ENCODE assay signal across 14 cellular contexts in the genomic region with DNA sequence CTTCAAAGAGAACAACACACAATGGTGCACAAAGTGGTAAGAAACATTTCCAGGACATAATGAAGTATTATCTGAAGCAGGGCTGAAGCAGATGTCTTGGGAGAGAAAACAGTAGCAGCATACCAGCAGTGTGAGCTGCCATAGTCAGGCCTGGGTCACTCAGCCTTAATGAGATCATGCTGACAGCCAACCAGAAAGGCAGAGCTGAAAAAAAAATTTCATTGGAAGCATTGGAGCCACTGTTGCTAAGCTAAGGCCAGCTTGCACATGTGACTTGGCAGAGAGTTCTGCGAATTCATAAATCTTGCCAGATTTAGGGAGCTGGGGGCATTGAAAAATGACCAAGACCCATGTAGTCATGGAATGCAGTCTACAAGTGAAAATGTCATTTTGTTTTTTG.
DNase-seq lines count a peak whose midpoint lies in the region; TF ChIP-seq lines count a peak whose summit lies in the region.
"Had no signal": no experiment of that assay in that cellular context is flagged by ENCODE, and none has a peak within 500 bp of the region (broad histone marks: within the 10 kb centered on the region; RNA-seq: fewer than 3 reads in every experiment).

No MANE protein-coding gene starts in this region.

- H3K27ac ChIP-seq in smooth muscle cell (ENCODE audit: low read depth) = peak overlapping the region; percentile 99
- no peak overlapping the region for H3K27ac ChIP-seq in CD8-positive, alpha-beta memory T cell (ENCODE audit: low read depth, low read length)
- H3K27ac ChIP-seq: body of pancreas, dorsolateral prefrontal cortex had no signal

- no peaks in the 10 kb centered on the region for H3K36me3 Mint-ChIP-seq in HFFc6 (ENCODE audit: low read depth)
- H3K36me3 Mint-ChIP-seq in CD8-positive, alpha-beta memory T cell = no peaks in the 10 kb centered on the region
- H3K36me3 Mint-ChIP-seq: CD8-positive, alpha-beta T cell had no signal

- peaks cover 21% of the 10 kb centered on the region for H3F3A ChIP-seq in smooth muscle cell (ENCODE audit: low read depth)

- H3K4me1 Mint-ChIP-seq in HFFc6 (ENCODE audit: low read depth) = no peaks in the 10 kb centered on the region; the same call in 1 of the 2 replicates
- no peaks in the 10 kb centered on the region for H3K4me1 Mint-ChIP-seq in CD8-positive, alpha-beta memory T cell
- H3K4me1 Mint-ChIP-seq: activated B cell treated with CpG ODN at 0.5 μM for 24 hours had no signal

- DNase-seq in HFFc6 (peak; percentile 76), T1000 (lab: John Stamatoyannopoulos, UW) (peak; percentile 37), iris pigment epithelial cell (ENCODE audit: low read depth) (peak; percentile 84), smooth muscle cell (lab: John Stamatoyannopoulos, UW; ENCODE audit: unreplicated experiment) (no peak)
- DNase-seq in CD8-positive, alpha-beta memory T cell = no peak
- no peak for DNase-seq in activated T-cell treated with anti-CD3 and anti-CD28 coated beads, Interleukin-2, amount 50 U/mL, for 1 hour
- DNase-seq in activated effector memory CD4-positive, alpha-beta T cell treated with Interleukin-2 at 50 U/mL for 16 hours = no peak
- DNase-seq: activated B cell treated with CpG ODN at 0.5 μM for 24 hours; activated gamma-delta T cell; body of pancreas; CD8-positive, alpha-beta T cell; dorsolateral prefrontal cortex; NCI-H1417 had no signal

- WGBS in smooth muscle cell (ENCODE audit: low lambda C conversion rate) = 63% methylated on average over 1 of the region's 1 CpG

- no peaks in the 10 kb centered on the region for H3K79me2 ChIP-seq in smooth muscle cell (ENCODE audit: low read depth)

- peaks cover 28% of the 10 kb centered on the region for H3K4me1 ChIP-seq in smooth muscle cell (ENCODE audit: low read depth)
- no peaks in the 10 kb centered on the region for H3K4me1 ChIP-seq in CD8-positive, alpha-beta memory T cell (ENCODE audit: insufficient read depth, low read length)
- H3K4me1 ChIP-seq: body of pancreas had no signal

- no peaks in the 10 kb centered on the region for H3K27me3 Mint-ChIP-seq in HFFc6 (ENCODE audit: insufficient read depth)
- H3K27me3 Mint-ChIP-seq in CD8-positive, alpha-beta memory T cell = no peaks in the 10 kb centered on the region
- H3K27me3 Mint-ChIP-seq: activated B cell treated with CpG ODN at 0.5 μM for 24 hours had no signal

- peak overlapping the region; percentile 89 for H3K27ac Mint-ChIP-seq in HFFc6
- no peak overlapping the region for H3K27ac Mint-ChIP-seq in CD8-positive, alpha-beta memory T cell
- H3K27ac Mint-ChIP-seq: activated B cell treated with CpG ODN at 0.5 μM for 24 hours; CD8-positive, alpha-beta T cell had no signal

- no peaks in the 10 kb centered on the region for H3K27me3 ChIP-seq in smooth muscle cell (ENCODE audit: low read depth)
- no peaks in the 10 kb centered on the region for H3K27me3 ChIP-seq in CD8-positive, alpha-beta memory T cell (ENCODE audit: insufficient read depth, low read length, poor library complexity, severe bottlenecking)
- H3K27me3 ChIP-seq: body of pancreas, dorsolateral prefrontal cortex had no signal

- no peaks in the 10 kb centered on the region for H4K20me1 ChIP-seq in smooth muscle cell (ENCODE audit: low read depth)

- POLR2A ChIA-PET in CD8-positive, alpha-beta memory T cell (lab: Charles Lee) = no interaction called here

- CTCF ChIA-PET in CD8-positive, alpha-beta memory T cell (lab: Charles Lee) = no interaction called here

- no peaks in the 10 kb centered on the region for H3K36me3 ChIP-seq in smooth muscle cell (ENCODE audit: low read depth)
- no peaks in the 10 kb centered on the region for H3K36me3 ChIP-seq in CD8-positive, alpha-beta memory T cell (ENCODE audit: insufficient read depth, low read length)

- H3K9me3 Mint-ChIP-seq in HFFc6 = no peaks in the 10 kb centered on the region
- H3K9me3 Mint-ChIP-seq in CD8-positive, alpha-beta memory T cell = peaks cover 0 to 3% (median 2%) of the 10 kb centered on the region in 5 donors
- H3K9me3 Mint-ChIP-seq: activated B cell treated with CpG ODN at 0.5 μM for 24 hours had no signal

- no peak for TF ChIP-seq CTCF in HFFc6 (IDR thresholded peaks at IDR 0.05)
- no peak for TF ChIP-seq CTCF in smooth muscle cell (IDR thresholded peaks at IDR 0.05; ENCODE audit: borderline replicate concordance, insufficient read depth, poor library complexity, severe bottlenecking)

- no peaks in the 10 kb centered on the region for H3K9me3 ChIP-seq in smooth muscle cell (replicated peaks; ENCODE audit: low read depth)
- H3K9me3 ChIP-seq in CD8-positive, alpha-beta memory T cell (ENCODE audit: low read length) = no peaks in the 10 kb centered on the region
- H3K9me3 ChIP-seq: body of pancreas had no signal

- no peak overlapping the region for H3K4me3 ChIP-seq in smooth muscle cell
- no peak overlapping the region for H3K4me3 ChIP-seq in CD8-positive, alpha-beta memory T cell (ENCODE audit: low read length)
- H3K4me3 ChIP-seq: body of pancreas, dorsolateral prefrontal cortex, K562 had no signal

- peak overlapping the region; percentile 82 for H3K9ac ChIP-seq in smooth muscle cell (ENCODE audit: low read depth)

- H3K4me3 Mint-ChIP-seq in HFFc6 = peak overlapping the region; percentile 64
- H3K4me3 Mint-ChIP-seq in CD8-positive, alpha-beta memory T cell = no peak overlapping the region
- H3K4me3 Mint-ChIP-seq: activated B cell treated with CpG ODN at 0.5 μM for 24 hours; CD8-positive, alpha-beta T cell had no signal

- H3K4me2 ChIP-seq in smooth muscle cell = peak overlapping the region; percentile 74

- H2AFZ ChIP-seq in smooth muscle cell (ENCODE audit: low read depth) = peak overlapping the region; percentile 56

Comparison
In these comparisons a context has a peak if more than half of its experiments do, and no peak if none do; other contexts are left out.
1. DNase-seq: peak in HFFc6 (single experiment), T1000 (single experiment) and iris pigment epithelial cell (single experiment); none in smooth muscle cell (single experiment), CD8-positive, alpha-beta memory T cell (0 of 5), activated T-cell treated with anti-CD3 and anti-CD28 coated beads, Interleukin-2, amount 50 U/mL, for 1 hour (single experiment) and activated effector memory CD4-positive, alpha-beta T cell treated with Interleukin-2 at 50 U/mL for 16 hours (single experiment).